In genomic region chr13:47294691-47295090, GRCh38 we compare ENCODE assay signal across 22 cellular contexts.
DNase-seq lines count a peak whose midpoint lies in the region; FAIRE-seq and TF ChIP-seq lines count a peak whose summit lies in the region.
"Had no signal": no experiment of that assay in that cellular context is flagged by ENCODE, and none has a peak within 500 bp of the region (broad histone marks: within the 10 kb centered on the region; RNA-seq: fewer than 3 reads in every experiment).

No MANE protein-coding gene starts in this region.

- no peaks in the 10 kb centered on the region for H3K79me2 ChIP-seq in astrocyte (ENCODE audit: insufficient read depth, low read length)

- H3K9me3 ChIP-seq in astrocyte (ENCODE audit: insufficient read depth, low read depth, low read length), result no peaks in the 10 kb centered on the region
- no peaks in the 10 kb centered on the region for H3K9me3 ChIP-seq in tibial nerve
- H3K9me3 ChIP-seq: BE2C; BLaER1 treated with 17β-estradiol and CSF1 and Interleukin-3, amounts not matched to agents 10 nM and 100 nM had no signal

- H4K20me1 ChIP-seq in astrocyte (ENCODE audit: insufficient read depth, low read length), result no peaks in the 10 kb centered on the region
- H4K20me1 ChIP-seq: BLaER1 treated with 17β-estradiol and CSF1 and Interleukin-3, amounts not matched to agents 10 nM and 100 nM had no signal

- FAIRE-seq in astrocyte (lab: Jason Lieb, UNC), result no peak
- FAIRE-seq: D721Med, GM12878, GM19239, H54 had no signal

- 51 to 63% methylated on average over 3 of the region's 3 CpGs for WGBS in tibial nerve, 2 donors

- no peak for TF ChIP-seq EP300 in tibial nerve (IDR thresholded peaks at IDR 0.05)

- no peak overlapping the region for H3K27ac ChIP-seq in astrocyte (ENCODE audit: low read depth, low read length)
- H3K27ac ChIP-seq in tibial nerve, result no peak overlapping the region
- H3K27ac ChIP-seq: BLaER1 treated with 17β-estradiol and CSF1 and Interleukin-3, amounts not matched to agents 10 nM and 100 nM had no signal

- no peaks in the 10 kb centered on the region for H3K36me3 ChIP-seq in astrocyte (ENCODE audit: insufficient read depth, low read length)
- H3K36me3 ChIP-seq in tibial nerve, result no peaks in the 10 kb centered on the region
- H3K36me3 ChIP-seq: BE2C; BLaER1 treated with 17β-estradiol and CSF1 and Interleukin-3, amounts not matched to agents 10 nM and 100 nM; HAP-1 had no signal

- peak; percentile 17 for DNase-seq in astrocyte (ENCODE audit: low read depth)
- DNase-seq in fibroblast of peridontal ligament (ENCODE audit: extremely low read depth), result peak; percentile 9
- peak; percentile 20 for DNase-seq in fibroblast of villous mesenchyme (ENCODE audit: low read depth)
- DNase-seq in GOT3 (lab: John Stamatoyannopoulos, UW), result no peak
- DNase-seq in tibial nerve (ENCODE audit: low spot score in 2 of 2), result no peak
- DNase-seq in GM20000 (ENCODE audit: low spot score), result no peak
- DNase-seq: BE2C; CD4-positive, alpha-beta T cell; CD8-positive, alpha-beta memory T cell; DMS 273 treated with DMSO at 0.1 percent for 48 hours; DMS79; EL; GDM1; HFFc6 had no signal

- TF ChIP-seq CTCF in astrocyte (IDR thresholded peaks at IDR 0.05; ENCODE audit: insufficient read depth, low read depth, low read length) (no peak), fibroblast of villous mesenchyme (IDR thresholded peaks at IDR 0.05; ENCODE audit: insufficient read depth, low read depth, low read length) (no peak), tibial nerve (IDR thresholded peaks at IDR 0.05) (no peak), GM20000 (IDR thresholded peaks at IDR 0.05; ENCODE audit: extremely low read depth, missing control alignments) (no peak)

- H3K4me1 ChIP-seq in astrocyte (ENCODE audit: insufficient read depth, low read length), result peaks cover 9% of the 10 kb centered on the region
- H3K4me1 ChIP-seq in tibial nerve, result no peaks in the 10 kb centered on the region
- H3K4me1 ChIP-seq: BE2C; BLaER1 treated with 17β-estradiol and CSF1 and Interleukin-3, amounts not matched to agents 10 nM and 100 nM; HAP-1 had no signal

- no peak overlapping the region for H3K27ac Mint-ChIP-seq in astrocyte (ENCODE audit: unreplicated experiment)
- H3K27ac Mint-ChIP-seq: CD14-positive monocyte; CD4-positive, alpha-beta T cell; CD8-positive, alpha-beta memory T cell; GM23338; HFFc6 had no signal

- no peaks in the 10 kb centered on the region for H3K27me3 Mint-ChIP-seq in astrocyte (ENCODE audit: low read depth, unreplicated experiment)
- H3K27me3 Mint-ChIP-seq: CD8-positive, alpha-beta memory T cell had no signal

- H3K4me3 Mint-ChIP-seq in astrocyte (ENCODE audit: unreplicated experiment), result no peak overlapping the region
- H3K4me3 Mint-ChIP-seq: CD14-positive monocyte; CD4-positive, alpha-beta T cell; CD8-positive, alpha-beta memory T cell; GM23338; HFFc6 had no signal

- no peak overlapping the region for H3K4me2 ChIP-seq in astrocyte (ENCODE audit: low read length)
- H3K4me2 ChIP-seq: BLaER1 treated with 17β-estradiol and CSF1 and Interleukin-3, amounts not matched to agents 10 nM and 100 nM; GM23338 had no signal

- no peak for TF ChIP-seq POLR2A in tibial nerve (IDR thresholded peaks at IDR 0.05)

- peaks cover 2% of the 10 kb centered on the region for H3K9me3 Mint-ChIP-seq in astrocyte (ENCODE audit: unreplicated experiment)
- H3K9me3 Mint-ChIP-seq: CD4-positive, alpha-beta T cell; GM23338 had no signal

- peaks cover 14% of the 10 kb centered on the region for H3K4me1 Mint-ChIP-seq in astrocyte (ENCODE audit: low read depth, unreplicated experiment)
- H3K4me1 Mint-ChIP-seq: CD14-positive monocyte; CD8-positive, alpha-beta memory T cell; GM23338 had no signal

- H3K4me3 ChIP-seq in astrocyte (ENCODE audit: insufficient read depth, low read depth, low read length), result no peak overlapping the region
- H3K4me3 ChIP-seq in fibroblast of villous mesenchyme (ENCODE audit: low read depth, low read length), result no peak overlapping the region
- H3K4me3 ChIP-seq in tibial nerve, result no peak overlapping the region
- H3K4me3 ChIP-seq: BLaER1 treated with 17β-estradiol and CSF1 and Interleukin-3, amounts not matched to agents 10 nM and 100 nM; GM12878; GM23338; HAP-1 had no signal

- no peak overlapping the region for H3K9ac ChIP-seq in astrocyte (ENCODE audit: low read length)
- H3K9ac ChIP-seq: BLaER1 treated with 17β-estradiol and CSF1 and Interleukin-3, amounts not matched to agents 10 nM and 100 nM had no signal

- H3K27me3 ChIP-seq in astrocyte (ENCODE audit: insufficient read depth, low read length), result no peaks in the 10 kb centered on the region
- H3K27me3 ChIP-seq in tibial nerve, result no peaks in the 10 kb centered on the region
- H3K27me3 ChIP-seq: BE2C; BLaER1 treated with 17β-estradiol and CSF1 and Interleukin-3, amounts not matched to agents 10 nM and 100 nM had no signal

- no peak overlapping the region for H2AFZ ChIP-seq in astrocyte (ENCODE audit: low read depth, low read length)
- H2AFZ ChIP-seq: GM23338 had no signal

- H3K36me3 Mint-ChIP-seq in astrocyte (ENCODE audit: low read depth, unreplicated experiment), result no peaks in the 10 kb centered on the region
- H3K36me3 Mint-ChIP-seq: CD14-positive monocyte; CD8-positive, alpha-beta memory T cell had no signal

Comparison
In these comparisons a context has a peak if more than half of its experiments do, and no peak if none do; other contexts are left out.
1. DNase-seq: peak in astrocyte (single experiment), fibroblast of peridontal ligament (single experiment) and fibroblast of villous mesenchyme (single experiment); none in GOT3 (single experiment), tibial nerve (0 of 2) and GM20000 (single experiment).